ENCODE assay signal across 26 cellular contexts in genomic region chr13:59743195-59743594, GRCh38.
DNase-seq lines count a peak whose midpoint lies in the region; ATAC-seq, FAIRE-seq and TF ChIP-seq lines count a peak whose summit lies in the region.
"Had no signal": no experiment of that assay in that cellular context is flagged by ENCODE, and none has a peak within 500 bp of the region (broad histone marks: within the 10 kb centered on the region; RNA-seq: fewer than 3 reads in every experiment).

No MANE protein-coding gene starts in this region.

- no peaks in the 10 kb centered on the region; the same call in 1 of the 2 replicates for H3K23me2 ChIP-seq in H1 (ENCODE audit: low read depth, low read length)

- H3K23ac ChIP-seq in H1 (ENCODE audit: insufficient read length): no peak overlapping the region

- H3K9me3 ChIP-seq in H1 (ENCODE audit: insufficient read depth in 2 of 2, low read depth in 1 of 2, low read length in 1 of 2) (no peaks in the 10 kb centered on the region), osteoblast (ENCODE audit: low read depth, low read length) (no peaks in the 10 kb centered on the region)
- H3K9me3 ChIP-seq: BLaER1, SJCRH30 had no signal

- H3K79me1 ChIP-seq in H1 (ENCODE audit: low read depth, low read length): no peaks in the 10 kb centered on the region

- intact Hi-C loops in left ventricle myocardium superior (cut with micrococcal nuclease): no loop called here

- no peak overlapping the region for H3K27ac ChIP-seq in GM23338 (ENCODE audit: low read depth)
- H3K27ac ChIP-seq in H1 (ENCODE audit: low read depth, low read length): no peak overlapping the region
- H3K27ac ChIP-seq in osteoblast (ENCODE audit: low read depth, low read length): no peak overlapping the region
- H3K27ac ChIP-seq: BLaER1, HL-60, KMS-11, SJCRH30 had no signal

- H4K20me1 ChIP-seq in GM23338 (replicated peaks; ENCODE audit: insufficient read depth) (no peaks in the 10 kb centered on the region), H1 (replicated peaks in 1 of 2; ENCODE audit: control insufficient read depth in 1 of 2, insufficient read depth in 2 of 2, low read length in 2 of 2) (no peaks in the 10 kb centered on the region), osteoblast (ENCODE audit: insufficient read depth, low read length) (no peaks in the 10 kb centered on the region)
- H4K20me1 ChIP-seq: BLaER1 had no signal

- no peak for TF ChIP-seq POLR2A in H1 (IDR thresholded peaks at IDR 0.05; ENCODE audit: control extremely low read depth in 1 of 2, low read depth in 2 of 2, low read length in 2 of 2)

- H2AK5ac ChIP-seq in H1 (ENCODE audit: low read depth, low read length): no peak overlapping the region

- no peak overlapping the region for H3K4me3 Mint-ChIP-seq in GM23338
- H3K4me3 Mint-ChIP-seq: CD4-positive, alpha-beta T cell; T-cell had no signal

- peaks cover 2% of the 10 kb centered on the region; the same call in 1 of the 3 replicates for H3K36me3 Mint-ChIP-seq in GM23338 (ENCODE audit: low read depth)
- H3K36me3 Mint-ChIP-seq: T-cell had no signal

- no peak for FAIRE-seq in H1 (lab: Jason Lieb, UNC)
- FAIRE-seq: G401.6, GM18507, HepG2, RCC 7860 had no signal

- peaks cover 2% of the 10 kb centered on the region for H3K27me3 Mint-ChIP-seq in GM23338 (ENCODE audit: insufficient read depth, low read depth, poor library complexity)
- H3K27me3 Mint-ChIP-seq: CD4-positive, alpha-beta T cell; T-cell had no signal

- H3K4ac ChIP-seq in H1 (replicated peaks; ENCODE audit: insufficient read length, low read depth, low read length): no peak overlapping the region

- no peak overlapping the region for H3K27ac Mint-ChIP-seq in GM23338
- H3K27ac Mint-ChIP-seq: CD4-positive, alpha-beta T cell; T-cell had no signal

- H3K4me2 ChIP-seq in GM23338 (peak overlapping the region; percentile 23; the same call in 1 of the 2 replicates), H1 (ENCODE audit: insufficient read depth in 1 of 2, low read depth in 2 of 2, low read length in 2 of 2) (peak overlapping the region in 1 of 2 experiments; percentile 14; a peak in 1 of 4 replicates), osteoblast (ENCODE audit: insufficient read depth, low read length) (no peak overlapping the region)
- H3K4me2 ChIP-seq: BLaER1, KMS-11 had no signal

- no peak overlapping the region for H4K8ac ChIP-seq in H1 (ENCODE audit: extremely low read depth, insufficient read depth, low read length)

- no peak overlapping the region for H4K91ac ChIP-seq in H1 (replicated peaks; ENCODE audit: insufficient read length, low read length)

- DNase-seq in GM23338 (ENCODE audit: low spot score): peak; percentile 5
- peak; percentile 77 for DNase-seq in OCI-M1 (lab: John Stamatoyannopoulos, UW)
- no peak for DNase-seq in H1 (ENCODE audit: low read depth in 1 of 2, low spot score in 2 of 2)
- DNase-seq in osteoblast (ENCODE audit: insufficient read length, low spot score, missing footprints): no peak
- no peak for DNase-seq in left ventricle myocardium superior
- no peak for DNase-seq in NCI-H2171 treated with DMSO at 0.1 percent for 48 hours (lab: John Stamatoyannopoulos, UW)
- DNase-seq: CD4-positive, alpha-beta T cell; COR-L47; DMS 273 treated with DMSO at 0.1 percent for 48 hours; DND-41; GOT3; NCI-H1048; NCI-H1436; NCI-H2029; NCI-H345; SJCRH30; T-cell had no signal

- POLR2A ChIA-PET in H1 (lab: Charles Lee; ENCODE audit: partially characterized antibody): no interaction called here

- H2BK12ac ChIP-seq in H1 (ENCODE audit: low read depth, low read length): 0 out of 2 replicates have a peak overlapping the region, but pooled peaks have one; percentile 55

- H3K4me3 ChIP-seq in GM23338 (no peak overlapping the region), H1 (ENCODE audit: extremely low read depth in 1 of 4, insufficient read depth in 2 of 4, low read depth in 3 of 4, low read length in 4 of 4) (no peak overlapping the region), osteoblast (ENCODE audit: insufficient read depth, low read length) (no peak overlapping the region)
- H3K4me3 ChIP-seq: BLaER1, SJCRH30 had no signal

- H3K79me2 ChIP-seq in GM23338 (replicated peaks; ENCODE audit: insufficient read depth) (no peaks in the 10 kb centered on the region), H1 (ENCODE audit: control insufficient read depth in 1 of 2, insufficient read depth in 2 of 2, low read length in 2 of 2) (no peaks in the 10 kb centered on the region), osteoblast (ENCODE audit: insufficient read depth, low read length) (no peaks in the 10 kb centered on the region)

- no peak overlapping the region for H2BK5ac ChIP-seq in H1 (ENCODE audit: low read depth, low read length)

- CTCF ChIA-PET in H1 (lab: Charles Lee; ENCODE audit: partially characterized antibody): no interaction called here

- H2BK120ac ChIP-seq in H1 (replicated peaks; ENCODE audit: low read depth, low read length): no peak overlapping the region

- no peaks in the 10 kb centered on the region for H3K36me3 ChIP-seq in GM23338 (ENCODE audit: insufficient read depth)
- no peaks in the 10 kb centered on the region for H3K36me3 ChIP-seq in H1 (ENCODE audit: control insufficient read depth in 2 of 4, insufficient read depth in 4 of 4, low read length in 3 of 4)
- H3K36me3 ChIP-seq in osteoblast (ENCODE audit: insufficient read depth, low read length): no peaks in the 10 kb centered on the region
- H3K36me3 ChIP-seq: BLaER1, SJCRH30 had no signal

- H2AFZ ChIP-seq in GM23338 (no peak overlapping the region), H1 (ENCODE audit: low read length) (no peak overlapping the region), osteoblast (ENCODE audit: low read length) (peak overlapping the region; percentile 28)

- H3K56ac ChIP-seq in H1 (replicated peaks; ENCODE audit: insufficient read length, low read depth, low read length): no peak overlapping the region

- H3K9me3 Mint-ChIP-seq in GM23338: no peaks in the 10 kb centered on the region
- H3K9me3 Mint-ChIP-seq: CD4-positive, alpha-beta T cell had no signal

- ATAC-seq in GM23338: no peak
- no peak for ATAC-seq in left ventricle myocardium superior
- ATAC-seq in HG03565 (IDR thresholded peaks at IDR 0.05; ENCODE audit: unreplicated experiment): no peak
- ATAC-seq: HCT116, HepG2, T-cell had no signal

- TF ChIP-seq CTCF in GM23338 (conservative IDR thresholded peaks at IDR 0.05; ENCODE audit: low read depth in 2 of 2) (no peak), H1 (IDR thresholded peaks at IDR 0.05; ENCODE audit: control extremely low read depth in 1 of 3, insufficient read depth in 1 of 3, low read depth in 1 of 3, low read length in 3 of 3) (no peak), osteoblast (IDR thresholded peaks at IDR 0.05; ENCODE audit: extremely low read depth, low read depth, low read length) (no peak)

- H3K9me2 ChIP-seq in GM23338 (ENCODE audit: insufficient read depth): peaks cover 3% of the 10 kb centered on the region; the same call in 1 of the 2 replicates

- H2BK20ac ChIP-seq in H1 (ENCODE audit: low read length): no peak overlapping the region; the same call in 1 of the 2 replicates

- no peak overlapping the region for H2BK15ac ChIP-seq in H1 (ENCODE audit: low read length)

- 81% methylated on average over 3 of the region's 3 CpGs; no CpG with 5 or more reads in 1 of the 2 experiments for WGBS in H1 (ENCODE audit: extremely low coverage in 1 of 2, insufficient coverage in 1 of 2, insufficient read length in 1 of 2, insufficient replicate concordance in 2 of 2, low coverage in 1 of 2, low lambda C conversion rate in 2 of 2, missing lambda C conversion rate in 1 of 2), 2 experiments

- peaks cover 29% of the 10 kb centered on the region for H3K4me1 Mint-ChIP-seq in GM23338
- H3K4me1 Mint-ChIP-seq: T-cell had no signal

- no peak for TF ChIP-seq RAD21 in H1 (IDR thresholded peaks at IDR 0.05 in 1 of 2, conservative IDR thresholded peaks at IDR 0.05 in 1 of 2; ENCODE audit: low read depth in 2 of 2, low read length in 2 of 2)

- peaks cover 33% of the 10 kb centered on the region for H3K4me1 ChIP-seq in GM23338 (ENCODE audit: insufficient read depth)
- peaks cover 0 to 7% (median 3%) of the 10 kb centered on the region in 4 experiments; a peak in 4 of 7 replicates for H3K4me1 ChIP-seq in H1 (replicated peaks in 1 of 4; ENCODE audit: control insufficient read depth in 3 of 4, insufficient read depth in 4 of 4, low read length in 3 of 4)
- H3K4me1 ChIP-seq in osteoblast (ENCODE audit: insufficient read depth, low read length): peaks cover 42% of the 10 kb centered on the region
- H3K4me1 ChIP-seq: BLaER1, SJCRH30 had no signal

- H3K27me3 ChIP-seq in GM23338 (ENCODE audit: insufficient read depth) (no peaks in the 10 kb centered on the region), H1 (replicated peaks in 1 of 4; ENCODE audit: control insufficient read depth in 3 of 4, extremely low read depth in 1 of 4, insufficient read depth in 3 of 4, low read length in 3 of 4) (no peaks in the 10 kb centered on the region), osteoblast (ENCODE audit: insufficient read depth, low read length) (no peaks in the 10 kb centered on the region)
- H3K27me3 ChIP-seq: BLaER1, SJCRH30 had no signal

- no peak overlapping the region for H3K14ac ChIP-seq in H1 (ENCODE audit: insufficient read length)

- no peak overlapping the region for H3K9ac ChIP-seq in H1 (replicated peaks in 1 of 4; ENCODE audit: extremely low read depth in 1 of 4, low read depth in 3 of 4, low read length in 3 of 4)
- H3K9ac ChIP-seq: BLaER1, KMS-11 had no signal

- no peak overlapping the region for H3K18ac ChIP-seq in H1 (ENCODE audit: extremely low read depth, low read length)

- TF ChIP-seq EP300 in H1 (IDR thresholded peaks at IDR 0.05; ENCODE audit: borderline replicate concordance in 1 of 2, low read depth in 2 of 2, low read length in 2 of 2): no peak

- H3F3A ChIP-seq in GM23338 (replicated peaks; ENCODE audit: low read depth): no peaks in the 10 kb centered on the region

- H4K5ac ChIP-seq in H1 (ENCODE audit: insufficient read length, low read depth, low read length): peak overlapping the region; percentile 2

TF ChIP-seq in H1, 55 proteins besides CTCF, POLR2A, EP300 and RAD21 (continues in another document):
- no peak for TF ChIP-seq MAX (IDR thresholded peaks at IDR 0.05)
- no peak for TF ChIP-seq CBX5 (IDR thresholded peaks at IDR 0.05; ENCODE audit: low read depth, low read length)
- TF ChIP-seq SP2 (IDR thresholded peaks at IDR 0.05; ENCODE audit: low read length): no peak
- no peak for TF ChIP-seq TBP (IDR thresholded peaks at IDR 0.05; ENCODE audit: low read depth, low read length)
- TF ChIP-seq CTBP2 (IDR thresholded peaks at IDR 0.05; ENCODE audit: borderline replicate concordance, insufficient read depth, insufficient read length, low read length): no peak
- no peak for TF ChIP-seq RFX5 (IDR thresholded peaks at IDR 0.05; ENCODE audit: borderline replicate concordance, low read depth, low read length)
- no peak for TF ChIP-seq SIN3A (conservative IDR thresholded peaks at IDR 0.05 in 1 of 2, IDR thresholded peaks at IDR 0.05 in 1 of 2; ENCODE audit: low read depth in 1 of 2, low read length in 2 of 2)
- TF ChIP-seq GABPA (IDR thresholded peaks at IDR 0.05; ENCODE audit: borderline replicate concordance, insufficient read depth, low read length): no peak
- no peak for TF ChIP-seq SP1 (IDR thresholded peaks at IDR 0.05; ENCODE audit: low read depth, low read length)

Comparison
In these comparisons a context has a peak if more than half of its experiments do, and no peak if none do; other contexts are left out.
1. DNase-seq: peak in GM23338 (single experiment) and OCI-M1 (single experiment); none in H1 (0 of 2), osteoblast (single experiment), left ventricle myocardium superior (single experiment) and NCI-H2171 treated with DMSO at 0.1 percent for 48 hours (single experiment).